Comparison of ENCODE assay signal across 10 cellular contexts in genomic region chr12:118166946-118167345, GRCh38. TPM values are rescaled to one million over a fixed set of nuclear protein-coding genes. Genes with fewer than 3 reads are reported as not detected.
DNase-seq lines count a peak whose midpoint lies in the region; ATAC-seq, FAIRE-seq and TF ChIP-seq lines count a peak whose summit lies in the region.
"Had no signal": no experiment of that assay in that cellular context is flagged by ENCODE, and none has a peak within 500 bp of the region (broad histone marks: within the 10 kb centered on the region; RNA-seq: fewer than 3 reads in every experiment).

No MANE protein-coding gene starts in this region.

- intact Hi-C loops in left lung (cut with DNase I): no loop called here

- DNase-seq in GM12892 (ENCODE audit: insufficient read length) (peak; percentile 52), GM19240 (ENCODE audit: insufficient read length, low spot score) (peak; percentile 61), WERI-Rb-1 (no peak), LoVo (ENCODE audit: low spot score) (no peak), left lung (no peak), endothelial cell (ENCODE audit: low spot score) (no peak)
- DNase-seq: NCI-H1436 treated with DMSO at 0.1 percent for 48 hours had no signal

- no peak overlapping the region for H3K27ac Mint-ChIP-seq in endothelial cell (ENCODE audit: unreplicated experiment)

- H3K27ac ChIP-seq in WERI-Rb-1 (no peak overlapping the region), left lung (no peak overlapping the region)
- H3K27ac ChIP-seq: suprapubic skin had no signal

- H3K36me3 ChIP-seq in WERI-Rb-1 (peaks cover 3% of the 10 kb centered on the region), left lung (peaks cover 0 to 64% of the 10 kb centered on the region in 2 donors)

- H3K4me1 Mint-ChIP-seq in endothelial cell (ENCODE audit: unreplicated experiment): peaks cover 8% of the 10 kb centered on the region

- H3K9me3 ChIP-seq in WERI-Rb-1 (ENCODE audit: severe bottlenecking) (no peaks in the 10 kb centered on the region), left lung (no peaks in the 10 kb centered on the region)
- H3K9me3 ChIP-seq: suprapubic skin had no signal

- ATAC-seq in HG02840 (IDR thresholded peaks at IDR 0.05; ENCODE audit: low FRiP score, unreplicated experiment) (peak; percentile 95), HG03575 (IDR thresholded peaks at IDR 0.05; ENCODE audit: extremely low read depth, insufficient number of reproducible peaks, low FRiP score, unreplicated experiment) (peak; percentile 81), left lung (no peak)

- H3K27me3 ChIP-seq in WERI-Rb-1 (ENCODE audit: insufficient read depth, low read depth, severe bottlenecking): no peaks in the 10 kb centered on the region
- no peaks in the 10 kb centered on the region for H3K27me3 ChIP-seq in left lung
- H3K27me3 ChIP-seq: suprapubic skin had no signal

- TF ChIP-seq CTCF in WERI-Rb-1 (IDR thresholded peaks at IDR 0.05; ENCODE audit: low read depth, low read length) (no peak), left lung (IDR thresholded peaks at IDR 0.05) (no peak), endothelial cell (IDR thresholded peaks at IDR 0.05; ENCODE audit: unreplicated experiment) (no peak)

- H3K27me3 Mint-ChIP-seq in endothelial cell (ENCODE audit: unreplicated experiment): no peaks in the 10 kb centered on the region

- H3K4me3 ChIP-seq in WERI-Rb-1 (ENCODE audit: low read depth, low read length) (no peak overlapping the region), left lung (no peak overlapping the region)
- H3K4me3 ChIP-seq: suprapubic skin had no signal

- H3K9me3 Mint-ChIP-seq in endothelial cell (ENCODE audit: unreplicated experiment): no peaks in the 10 kb centered on the region

- peak; percentile 88 for FAIRE-seq in GM12892 (lab: Jason Lieb, UNC)

- no peak overlapping the region for H3K4me3 Mint-ChIP-seq in endothelial cell (ENCODE audit: unreplicated experiment)

- no peaks in the 10 kb centered on the region for H3K4me1 ChIP-seq in left lung
- H3K4me1 ChIP-seq: suprapubic skin had no signal

- peaks cover 3% of the 10 kb centered on the region for H3K36me3 Mint-ChIP-seq in endothelial cell (ENCODE audit: low read depth, unreplicated experiment)

- TF ChIP-seq POLR2A in GM12892 (IDR thresholded peaks at IDR 0.05; ENCODE audit: low read depth, low read length): no peak

RNA-seq across cellular contexts. Expression of gene PEBP1, which starts 31.0 kb away (rescaled TPM):
- polyA plus RNA-seq in GM12892 (2012; ENCODE audit: missing spikeins): 188 TPM
- total RNA-seq in left lung: 100 to 1,000 TPM; 167 to 215 TPM
- total RNA-seq in endothelial cell (ENCODE audit: unreplicated experiment): 138 TPM

Comparison
In these comparisons a context has a peak if more than half of its experiments do, and no peak if none do; other contexts are left out.
1. DNase-seq: peak in GM12892 (single experiment) and GM19240 (single experiment); none in WERI-Rb-1 (single experiment), LoVo (single experiment), left lung (0 of 2) and endothelial cell (single experiment).